Comparison of ENCODE assay signal across 11 cellular contexts in genomic region chr1:10519016-10519417, GRCh38. TPM values are rescaled to one million over a fixed set of nuclear protein-coding genes. Genes with fewer than 3 reads are reported as not detected.
DNase-seq lines count a peak whose midpoint lies in the region; ATAC-seq and TF ChIP-seq lines count a peak whose summit lies in the region.
"Had no signal": no experiment of that assay in that cellular context is flagged by ENCODE, and none has a peak within 500 bp of the region (broad histone marks: within the 10 kb centered on the region; RNA-seq: fewer than 3 reads in every experiment).

No MANE protein-coding gene starts in this region.

- H3K4me3 ChIP-seq in astrocyte of the cerebellum (ENCODE audit: low read depth, low read length), result no peak overlapping the region
- H3K4me3 ChIP-seq in right lobe of liver, result no peak overlapping the region
- H3K4me3 ChIP-seq: skin epidermis had no signal

- H3K27ac ChIP-seq in 22Rv1, result peak overlapping the region; percentile 48
- no peak overlapping the region for H3K27ac ChIP-seq in right lobe of liver
- no peak overlapping the region for H3K27ac ChIP-seq in substantia nigra (ENCODE audit: low read depth, low read length, poor library complexity, severe bottlenecking)

- H3K36me3 ChIP-seq in right lobe of liver, result no peaks in the 10 kb centered on the region

- in situ Hi-C loops in astrocyte of the cerebellum (cut with HindIII; ENCODE audit: low sequenced_read_pairs), result no loop called here

- ATAC-seq in right lobe of liver, result peak; percentile 76 to 87 (median 82)
- ATAC-seq in activated naive CD8-positive, alpha-beta T cell treated with anti-CD3 and anti-CD28 coated beads, Interleukin-2, amount 50 U/mL, for 24 hours, result no peak
- ATAC-seq in GM18907 (IDR thresholded peaks at IDR 0.05; ENCODE audit: unreplicated experiment), result no peak
- ATAC-seq in GM21447 (IDR thresholded peaks at IDR 0.05; ENCODE audit: unreplicated experiment), result no peak

- TF ChIP-seq CTCF in 22Rv1 (IDR thresholded peaks at IDR 0.05) (no peak), astrocyte of the cerebellum (IDR thresholded peaks at IDR 0.05; ENCODE audit: low read depth, low read length, missing control alignments) (peak; percentile 15), right lobe of liver (IDR thresholded peaks at IDR 0.05) (no peak)

- H3K4me1 ChIP-seq in right lobe of liver, result peaks cover 0 to 57% (median 15%) of the 10 kb centered on the region in 4 donors

- no peaks in the 10 kb centered on the region for H3K9me3 Mint-ChIP-seq in activated naive CD8-positive, alpha-beta T cell treated with anti-CD3 and anti-CD28 coated beads, Interleukin-2, amount 50 U/mL, for 24 hours

- no peak for TF ChIP-seq POLR2A in right lobe of liver (IDR thresholded peaks at IDR 0.05)

- DNase-seq in NCI-H1417 treated with DMSO at 0.1 percent for 48 hours (lab: John Stamatoyannopoulos, UW), result peak; percentile 57
- no peak for DNase-seq in astrocyte of the cerebellum (ENCODE audit: low read depth)
- DNase-seq in right lobe of liver, result peak in 2 of 3 donors; percentile 56 to 64
- no peak for DNase-seq in activated naive CD8-positive, alpha-beta T cell treated with anti-CD3 and anti-CD28 coated beads, Interleukin-2, amount 50 U/mL, for 24 hours
- DNase-seq in substantia nigra (lab: John Stamatoyannopoulos, UW), result no peak
- DNase-seq: activated CD4-positive, CD25-positive, alpha-beta regulatory T cell; activated naive CD4-positive, alpha-beta T cell had no signal

- peaks cover 57% of the 10 kb centered on the region for H3K4me1 Mint-ChIP-seq in activated naive CD8-positive, alpha-beta T cell treated with anti-CD3 and anti-CD28 coated beads, Interleukin-2, amount 50 U/mL, for 24 hours

- no peaks in the 10 kb centered on the region for H3K9me3 ChIP-seq in right lobe of liver

- no peak overlapping the region for H3K4me3 Mint-ChIP-seq in activated naive CD8-positive, alpha-beta T cell treated with anti-CD3 and anti-CD28 coated beads, Interleukin-2, amount 50 U/mL, for 24 hours

- H3K27me3 ChIP-seq in right lobe of liver, result no peaks in the 10 kb centered on the region

- H3K27me3 Mint-ChIP-seq in activated naive CD8-positive, alpha-beta T cell treated with anti-CD3 and anti-CD28 coated beads, Interleukin-2, amount 50 U/mL, for 24 hours, result no peaks in the 10 kb centered on the region

- H3K36me3 Mint-ChIP-seq in activated naive CD8-positive, alpha-beta T cell treated with anti-CD3 and anti-CD28 coated beads, Interleukin-2, amount 50 U/mL, for 24 hours (ENCODE audit: low read depth), result peaks cover 7% of the 10 kb centered on the region

- 38% methylated on average over 7 of the region's 7 CpGs for WGBS in right lobe of liver (ENCODE audit: insufficient coverage, low coverage, low lambda C conversion rate, missing lambda C conversion rate)

- intact Hi-C loops in right lobe of liver (cut with DNase I), result no loop called here

- H3K27ac Mint-ChIP-seq in activated naive CD8-positive, alpha-beta T cell treated with anti-CD3 and anti-CD28 coated beads, Interleukin-2, amount 50 U/mL, for 24 hours, result no peak overlapping the region

RNA-seq across cellular contexts. Expression of gene PEX14, which starts 44.3 kb away (rescaled TPM):
- 10 to 100 TPM; 10.5 to 26.5 (median 16.5) TPM for total RNA-seq in right lobe of liver

RNA-seq across cellular contexts. Expression of gene DFFA, which starts 46.7 kb away (rescaled TPM):
- total RNA-seq in right lobe of liver, result 10 to 100 TPM; 14.1 to 24.8 (median 16.9) TPM

Comparison
In these comparisons a context has a peak if more than half of its experiments do, and no peak if none do; other contexts are left out.
1. DNase-seq: peak in NCI-H1417 treated with DMSO at 0.1 percent for 48 hours (single experiment) and right lobe of liver (2 of 3); none in astrocyte of the cerebellum (single experiment), activated naive CD8-positive, alpha-beta T cell treated with anti-CD3 and anti-CD28 coated beads, Interleukin-2, amount 50 U/mL, for 24 hours (single experiment) and substantia nigra (0 of 49).
2. ATAC-seq: peak in right lobe of liver (4 of 4); none in activated naive CD8-positive, alpha-beta T cell treated with anti-CD3 and anti-CD28 coated beads, Interleukin-2, amount 50 U/mL, for 24 hours (single experiment), GM18907 (single experiment) and GM21447 (single experiment).